In genomic region chr17:75270966-75271232, GRCh38 we compare ENCODE assay signal across 8 cellular contexts. TPM values are rescaled to one million over a fixed set of nuclear protein-coding genes. Genes with fewer than 3 reads are reported as not detected.
DNase-seq lines count a peak whose midpoint lies in the region; ATAC-seq, FAIRE-seq and TF ChIP-seq lines count a peak whose summit lies in the region.

TSS of gene MIF4GD (minus strand) at chr17:75271231. CDS start at chr17:75270195, 1,036 bp downstream.

- peak; percentile 27 for ATAC-seq in GM18517 (IDR thresholded peaks at IDR 0.05; ENCODE audit: unreplicated experiment)
- ATAC-seq in HG03571 (IDR thresholded peaks at IDR 0.05; ENCODE audit: unreplicated experiment), result no peak

- FAIRE-seq in frontal cortex (lab: Jason Lieb, UNC), result no peak

- peak within 1 kb of the TSS; percentile 65 to 98 (median 91) for H3K4me3 ChIP-seq in dorsolateral prefrontal cortex
- H3K4me3 ChIP-seq in mononuclear cell (ENCODE audit: low read length), result peak within 1 kb of the TSS; percentile 93

- DNase-seq in NCI-H226 (peak; percentile 63), dorsolateral prefrontal cortex (no peak), DMS79 (lab: John Stamatoyannopoulos, UW) (no peak), frontal cortex (ENCODE audit: low spot score in 2 of 2) (no peak), Kasumi-1 (lab: John Stamatoyannopoulos, UW) (no peak)

- H3K27me3 ChIP-seq in dorsolateral prefrontal cortex, result no peaks in the 10 kb centered on the region
- no peaks in the 10 kb centered on the region for H3K27me3 ChIP-seq in mononuclear cell (ENCODE audit: insufficient read depth, low read length)

- H3K9me3 ChIP-seq in mononuclear cell (ENCODE audit: low read depth, low read length), result no peaks in the 10 kb centered on the region

- H3K27ac ChIP-seq in dorsolateral prefrontal cortex, result peak within 1 kb of the TSS; percentile 46 to 98 (median 94)

- intact Hi-C loops in dorsolateral prefrontal cortex (cut with DNase I), result loop anchor here in 1 of 2 donors (1.0 to 5.0 kb wide), 3 partner anchors 9 to 136 kb away; partner anchors contain the start of genes GRB2 and SLC25A19

- H3K4me1 ChIP-seq in mononuclear cell (ENCODE audit: insufficient read depth, low read length), result peaks cover 64% of the 10 kb centered on the region

- no peak for TF ChIP-seq CTCF in dorsolateral prefrontal cortex (IDR thresholded peaks at IDR 0.05 in 54 of 56, conservative IDR thresholded peaks at IDR 0.05 in 2 of 56; ENCODE audit: low read depth in 1 of 56, partially characterized antibody in 56 of 56)

RNA-seq across cellular contexts. Expression of gene MIF4GD, which starts in this region (rescaled TPM):
- total RNA-seq in dorsolateral prefrontal cortex (10 to 100 TPM in 111 of 120 experiments, 1 to 10 TPM in 9; 7.9 to 31.1 (median 15.6) TPM), mononuclear cell (19.9 TPM), frontal cortex (8.2 TPM)
